19 cellular contexts compared by ENCODE assay signal in genomic region chr10:98307916-98308315, GRCh38. TPM values are rescaled to one million over a fixed set of nuclear protein-coding genes. Genes with fewer than 3 reads are reported as not detected.
A peak's percentile ranks its signal among the peaks of the same experiment; 100 is the strongest.
DNase-seq lines count a peak whose midpoint lies in the region; ATAC-seq, FAIRE-seq and TF ChIP-seq lines count a peak whose summit lies in the region.
"Had no signal": no experiment of that assay in that cellular context is flagged by ENCODE, and none has a peak within 500 bp of the region (broad histone marks: within the 10 kb centered on the region; RNA-seq: fewer than 3 reads in every experiment).

No MANE protein-coding gene starts in this region.

- peaks cover 10% of the 10 kb centered on the region for H3K4me1 ChIP-seq in MM.1S (ENCODE audit: low read length)
- no peaks in the 10 kb centered on the region for H3K4me1 ChIP-seq in psoas muscle
- H3K4me1 ChIP-seq: A549 had no signal

- BruUV-seq in Calu3 (replicated peaks; lab: Mats Ljungman, UMichigan) = no TSS peak

- no peak overlapping the region for H2AFZ ChIP-seq in MM.1S (ENCODE audit: low read length)

- H3K9me3 Mint-ChIP-seq in Calu3 (ENCODE audit: low read depth, unreplicated experiment) = no peaks in the 10 kb centered on the region

- H3K4me3 ChIP-seq in WERI-Rb-1 (ENCODE audit: low read depth, low read length) (no peak overlapping the region), MM.1S (ENCODE audit: low read length) (no peak overlapping the region), psoas muscle (no peak overlapping the region)
- H3K4me3 ChIP-seq: A549, BLaER1, SJSA1 had no signal

- ATAC-seq in psoas muscle = no peak
- ATAC-seq: PC-3 had no signal

- H3K4me2 ChIP-seq in MM.1S (ENCODE audit: low read depth, low read length) = no peak overlapping the region
- H3K4me2 ChIP-seq: A549, BLaER1 had no signal

- 92% methylated on average over 5 of the region's 5 CpGs for WGBS in psoas muscle, 3 donors

- CTCF ChIA-PET in Calu3 (lab: Charles Lee) = interaction anchor here (2.2 to 2.3 kb wide), 3 partner anchors 38 to 138 kb away, joined by 8 to 12 read pairs (median 9); no protein-coding TSS in a partner anchor

- H3K27ac Mint-ChIP-seq in Calu3 (ENCODE audit: unreplicated experiment) = peak overlapping the region; percentile 6
- H3K27ac Mint-ChIP-seq: H9 had no signal

- H3K4me1 Mint-ChIP-seq in Calu3 (ENCODE audit: low read depth, unreplicated experiment) = peaks cover 15% of the 10 kb centered on the region

- TF ChIP-seq CTCF in Calu3 (IDR thresholded peaks at IDR 0.05; ENCODE audit: unreplicated experiment) (no peak), WERI-Rb-1 (IDR thresholded peaks at IDR 0.05; ENCODE audit: low read depth, low read length) (no peak), MM.1S (IDR thresholded peaks at IDR 0.05; ENCODE audit: low read length) (no peak), psoas muscle (IDR thresholded peaks at IDR 0.05) (no peak)

- H3K27me3 ChIP-seq in WERI-Rb-1 (ENCODE audit: insufficient read depth, low read depth, severe bottlenecking) (no peaks in the 10 kb centered on the region), MM.1S (replicated peaks; ENCODE audit: insufficient read depth, low read length) (no peaks in the 10 kb centered on the region), psoas muscle (ENCODE audit: insufficient read depth in 3 of 3, low read length in 2 of 3) (peaks cover 0 to 3% (median 0%) of the 10 kb centered on the region in 3 donors)
- H3K27me3 ChIP-seq: BLaER1, SJSA1 had no signal

- peak overlapping the region; percentile 67 for H3K27ac ChIP-seq in WERI-Rb-1
- H3K27ac ChIP-seq in MM.1S (ENCODE audit: low read length) = no peak overlapping the region
- H3K27ac ChIP-seq in psoas muscle = no peak overlapping the region
- H3K27ac ChIP-seq: A549, BLaER1, SJSA1 had no signal

- no peaks in the 10 kb centered on the region for H3K9me2 ChIP-seq in MM.1S (replicated peaks; ENCODE audit: insufficient read depth, low read length)

- H3K4me3 Mint-ChIP-seq in Calu3 (ENCODE audit: low read depth, unreplicated experiment) = no peak overlapping the region
- H3K4me3 Mint-ChIP-seq: CD4-positive, alpha-beta memory T cell; H9 had no signal

- H3K27me3 Mint-ChIP-seq in Calu3 (ENCODE audit: unreplicated experiment) = no peaks in the 10 kb centered on the region

- H3K79me2 ChIP-seq in MM.1S (ENCODE audit: low read length) = no peaks in the 10 kb centered on the region

- peaks cover 9% of the 10 kb centered on the region for H3K36me3 Mint-ChIP-seq in Calu3 (ENCODE audit: insufficient read depth, unreplicated experiment)
- H3K36me3 Mint-ChIP-seq: CD4-positive, alpha-beta memory T cell had no signal

- FAIRE-seq in HTR-8/SVneo (lab: Jason Lieb, UNC) = peak; percentile 16
- FAIRE-seq: A549 had no signal

- H3K9me3 ChIP-seq in WERI-Rb-1 (ENCODE audit: severe bottlenecking) (peaks cover 8% of the 10 kb centered on the region), MM.1S (replicated peaks; ENCODE audit: insufficient read depth, low read length) (no peaks in the 10 kb centered on the region), psoas muscle (no peaks in the 10 kb centered on the region)
- H3K9me3 ChIP-seq: A549, SJSA1 had no signal

- H3K9ac ChIP-seq in MM.1S (ENCODE audit: low read length) = no peak overlapping the region
- H3K9ac ChIP-seq: BLaER1 had no signal

- DNase-seq in Calu3 (no peak), HTR-8/SVneo (ENCODE audit: insufficient read length, low spot score) (no peak), WERI-Rb-1 (no peak), mucosa of gallbladder (ENCODE audit: low spot score) (peak; percentile 18), T1000 (lab: John Stamatoyannopoulos, UW) (no peak), MM.1S (no peak), NCI-H446 (lab: John Stamatoyannopoulos, UW) (no peak), psoas muscle (no peak)
- DNase-seq: CD4-positive, alpha-beta memory T cell; H9; IMR-90; Karpas-422; NCI-H187; NCI-H2107; PC-3 had no signal

- no peaks in the 10 kb centered on the region for H3F3A ChIP-seq in MM.1S (ENCODE audit: insufficient read depth, low read length)

- H3K36me3 ChIP-seq in WERI-Rb-1 (no peaks in the 10 kb centered on the region), MM.1S (replicated peaks; ENCODE audit: insufficient read depth, low read length) (no peaks in the 10 kb centered on the region), psoas muscle (ENCODE audit: insufficient read depth in 1 of 2, low read depth in 1 of 2) (no peaks in the 10 kb centered on the region)
- H3K36me3 ChIP-seq: BLaER1, SJSA1 had no signal

- intact Hi-C loops in Calu3 (cut with micrococcal nuclease; ENCODE audit: unreplicated experiment) = loop anchor here (5.0 kb wide), 1 partner anchor 136 kb away; no protein-coding TSS in a partner anchor
- intact Hi-C loops in psoas muscle (cut with DNase I) = loop anchor here (5.0 to 10.0 kb wide), 3 partner anchors 46 to 136 kb away; no protein-coding TSS in a partner anchor

- H4K20me1 ChIP-seq in MM.1S (ENCODE audit: insufficient read depth, low read length) = no peaks in the 10 kb centered on the region
- H4K20me1 ChIP-seq: BLaER1 had no signal

RNA-seq across cellular contexts. Expression of gene LOXL4, which starts 39.9 kb away (rescaled TPM):
- total RNA-seq in Calu3 (2022) (2.2 and 2.6 TPM in 2 replicates), mucosa of gallbladder (4.9 TPM), psoas muscle (10 to 100 TPM in 3 of 4 donors, 1 to 10 TPM in 1; 5.7 to 26.3 (median 12.5) TPM)
- 1 to 10 TPM; 2.9 to 7.4 (median 3.0) TPM for polyA plus RNA-seq in psoas muscle
- total RNA-seq: CD4-positive, alpha-beta memory T cell; G401 had no signal
